Comparison of ENCODE assay signal across 9 cellular contexts in the genomic region with DNA sequence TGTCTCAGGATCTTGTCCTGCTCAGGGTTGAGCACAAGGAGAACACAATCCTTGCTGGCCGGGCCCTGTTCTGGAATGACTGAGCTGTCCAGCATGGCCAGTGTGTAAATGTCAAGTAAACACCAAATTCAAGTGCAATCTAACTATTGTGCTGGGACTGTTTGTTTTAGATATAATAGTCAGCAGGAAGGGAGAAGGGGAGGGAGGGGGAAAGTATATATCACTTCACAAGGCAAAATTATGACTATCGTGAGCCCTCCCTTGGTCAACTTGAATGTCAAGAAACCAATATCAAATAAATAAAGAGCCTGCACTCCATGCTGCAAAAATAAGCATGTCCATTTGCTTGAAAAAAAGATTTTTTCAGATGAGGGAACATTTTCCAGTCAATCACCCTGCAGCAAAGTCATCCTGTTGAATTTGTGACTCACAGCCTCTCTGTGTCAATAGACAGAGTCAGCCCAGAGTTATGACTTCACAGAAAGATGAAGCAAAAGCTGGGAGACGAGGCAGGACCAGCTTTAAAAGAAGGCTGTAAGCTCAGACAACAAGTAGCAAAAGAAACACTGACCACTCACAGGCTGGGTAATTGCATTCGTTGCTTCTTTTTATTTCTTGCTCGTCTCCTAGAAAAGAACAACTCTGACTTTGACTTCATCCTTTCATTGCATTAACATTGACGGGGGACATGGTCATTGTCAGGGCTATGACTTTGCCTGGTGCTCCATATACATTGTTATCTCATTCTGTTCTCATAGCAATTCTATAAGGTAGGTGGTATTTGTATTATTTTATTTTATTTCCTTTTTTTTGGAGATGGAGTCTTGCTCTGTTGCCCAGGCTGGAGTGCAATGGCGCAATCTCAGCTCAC. TPM values are rescaled to one million over a fixed set of nuclear protein-coding genes. Genes with fewer than 3 reads are reported as not detected.
A peak's percentile ranks its signal among the peaks of the same experiment; 100 is the strongest.
DNase-seq lines count a peak whose midpoint lies in the region; ATAC-seq and TF ChIP-seq lines count a peak whose summit lies in the region.
"Had no signal": no experiment of that assay in that cellular context is flagged by ENCODE, and none has a peak within 500 bp of the region (broad histone marks: within the 10 kb centered on the region; RNA-seq: fewer than 3 reads in every experiment).

No MANE protein-coding gene starts in this region.

- no peaks in the 10 kb centered on the region for H3K36me3 Mint-ChIP-seq in activated T-cell treated with anti-CD3 and anti-CD28 coated beads, Interleukin-2, amount 50 U/mL, for 4 hours (ENCODE audit: insufficient read depth)

- peak in 3 of 4 donors; percentile 31 to 95 (median 66) for ATAC-seq in right lobe of liver
- ATAC-seq in HG02588 (IDR thresholded peaks at IDR 0.05; ENCODE audit: unreplicated experiment), result no peak
- no peak for ATAC-seq in activated T-cell treated with anti-CD3 and anti-CD28 coated beads, Interleukin-2, amount 50 U/mL, for 4 hours

- H3K27me3 ChIP-seq in AG04450 (ENCODE audit: control insufficient read depth, insufficient read depth, low read length) (no peaks in the 10 kb centered on the region), right lobe of liver (no peaks in the 10 kb centered on the region)

- H3K36me3 ChIP-seq in right lobe of liver, result no peaks in the 10 kb centered on the region

- in situ Hi-C loops in T47D (cut with HindIII; ENCODE audit: low pct_unique_long_range_greater_than_20kb, low sequenced_read_pairs), result no loop called here

- H3K27ac ChIP-seq in AG04450 (ENCODE audit: low read depth, low read length), result peak overlapping the region; percentile 52
- peak overlapping the region in 1 of 3 donors; percentile 4 for H3K27ac ChIP-seq in right lobe of liver

- H3K4me3 ChIP-seq in AG04450 (ENCODE audit: low read depth, low read length) (no peak overlapping the region), right lobe of liver (no peak overlapping the region)

- POLR2A ChIA-PET in AG04450 (lab: Yijun Ruan, JAX), result interaction anchor here (0.7 kb wide), 1 partner anchor 541 kb away, joined by 4 read pairs; no protein-coding TSS in a partner anchor

- DNase-seq in AG04450 (ENCODE audit: low read depth, low spot score), result peak; percentile 43
- DNase-seq in LoVo (ENCODE audit: low spot score), result peak; percentile 67
- peak; percentile 63 to 85 for DNase-seq in T47D (ENCODE audit: low read depth in 1 of 2, low spot score in 1 of 2)
- DNase-seq in right lobe of liver, result peak in 1 of 3 donors; percentile 36
- no peak for DNase-seq in activated T-cell treated with anti-CD3 and anti-CD28 coated beads, Interleukin-2, amount 50 U/mL, for 4 hours
- no peak for DNase-seq in cerebellar nuclear complex (lab: John Stamatoyannopoulos, UW)
- no peak for DNase-seq in ecto neural progenitor cell (ENCODE audit: low spot score)
- DNase-seq: retina had no signal

- 51% methylated on average over 7 of the region's 7 CpGs for WGBS in right lobe of liver (ENCODE audit: insufficient coverage, low coverage, low lambda C conversion rate, missing lambda C conversion rate)

- H3K9me3 Mint-ChIP-seq in activated T-cell treated with anti-CD3 and anti-CD28 coated beads, Interleukin-2, amount 50 U/mL, for 4 hours, result no peaks in the 10 kb centered on the region

- CTCF ChIA-PET in AG04450 (lab: Charles Lee), result no interaction called here

- no peak overlapping the region for H3K4me3 Mint-ChIP-seq in activated T-cell treated with anti-CD3 and anti-CD28 coated beads, Interleukin-2, amount 50 U/mL, for 4 hours

- H3K4me1 Mint-ChIP-seq in activated T-cell treated with anti-CD3 and anti-CD28 coated beads, Interleukin-2, amount 50 U/mL, for 4 hours (ENCODE audit: low read depth), result no peaks in the 10 kb centered on the region

- peaks cover 0 to 8% (median 3%) of the 10 kb centered on the region in 4 donors for H3K4me1 ChIP-seq in right lobe of liver

- TF ChIP-seq POLR2A in right lobe of liver (IDR thresholded peaks at IDR 0.05), result no peak

- no peaks in the 10 kb centered on the region for H3K9me3 ChIP-seq in AG04450 (ENCODE audit: control insufficient read depth, insufficient read depth, low read length)
- no peaks in the 10 kb centered on the region for H3K9me3 ChIP-seq in right lobe of liver

- intact Hi-C loops in right lobe of liver (cut with DNase I), result no loop called here

- TF ChIP-seq CTCF in AG04450 (IDR thresholded peaks at IDR 0.05; ENCODE audit: low read depth, low read length) (no peak), right lobe of liver (IDR thresholded peaks at IDR 0.05) (no peak)

- H3K27me3 Mint-ChIP-seq in activated T-cell treated with anti-CD3 and anti-CD28 coated beads, Interleukin-2, amount 50 U/mL, for 4 hours (ENCODE audit: low read depth), result peaks cover 8% of the 10 kb centered on the region

RNA-seq across cellular contexts. Expression of gene KLF4, which starts 15.3 kb away (rescaled TPM):
- 3.1 TPM in 2 replicates for polyA plus RNA-seq in AG04450 (2011; rRNA removed)
- polyA minus RNA-seq in AG04450 (2011; rRNA and poly(A)+ RNA removed), result 2.2 and 2.3 TPM in 2 replicates
- 10 to 100 TPM in 2 of 6 experiments, 1 to 10 TPM in 4; 1.5 to 12.4 (median 5.9) TPM for total RNA-seq in right lobe of liver
- total RNA-seq in activated T-cell treated with anti-CD3 and anti-CD28 coated beads, Interleukin-2, amount 50 U/mL, for 4 hours, result under 1 TPM; 0.35 to 0.56 (median 0.50) TPM

Comparison
In these comparisons a context has a peak if more than half of its experiments do, and no peak if none do; other contexts are left out.
1. DNase-seq: peak in AG04450 (single experiment), LoVo (single experiment) and T47D (2 of 2); none in activated T-cell treated with anti-CD3 and anti-CD28 coated beads, Interleukin-2, amount 50 U/mL, for 4 hours (single experiment), cerebellar nuclear complex (0 of 2) and ecto neural progenitor cell (single experiment).
2. ATAC-seq: peak in right lobe of liver (3 of 4); none in HG02588 (single experiment) and activated T-cell treated with anti-CD3 and anti-CD28 coated beads, Interleukin-2, amount 50 U/mL, for 4 hours (0 of 2).